Comparison of ENCODE assay signal across 9 cellular contexts in genomic region chr21:28336299-28336698, GRCh38.
DNase-seq lines count a peak whose midpoint lies in the region; ATAC-seq, FAIRE-seq and TF ChIP-seq lines count a peak whose summit lies in the region.
"Had no signal": no experiment of that assay in that cellular context is flagged by ENCODE, and none has a peak within 500 bp of the region (broad histone marks: within the 10 kb centered on the region; RNA-seq: fewer than 3 reads in every experiment).

No MANE protein-coding gene starts in this region.

- no peaks in the 10 kb centered on the region for H4K20me1 ChIP-seq in H9 (ENCODE audit: control insufficient read depth, insufficient read depth, insufficient read length)

- H2AFZ ChIP-seq in H9 (ENCODE audit: low read length), result no peak overlapping the region

- TF ChIP-seq EP300 in sigmoid colon (IDR thresholded peaks at IDR 0.05), result no peak

- no peak overlapping the region for H3K4me2 ChIP-seq in H9 (ENCODE audit: insufficient read depth, insufficient read length, low read length)

- H3K27ac ChIP-seq in H9 (ENCODE audit: insufficient read length, low read depth, low read length) (no peak overlapping the region), sigmoid colon (no peak overlapping the region)

- DNase-seq in H9, result no peak
- DNase-seq in SK-N-DZ (ENCODE audit: low spot score), result peak; percentile 35
- peak in 1 of 2 donors; percentile 3 for DNase-seq in frontal cortex (ENCODE audit: low spot score in 2 of 2)
- DNase-seq in sigmoid colon, result no peak
- DNase-seq in cortex of kidney (lab: John Stamatoyannopoulos, UW), result no peak

- no peaks in the 10 kb centered on the region for H3K27me3 Mint-ChIP-seq in H9 (ENCODE audit: low read depth)

- no peak for TF ChIP-seq POLR2A in sigmoid colon (IDR thresholded peaks at IDR 0.05)

- no peak overlapping the region for H3K4ac ChIP-seq in H9 (ENCODE audit: low read depth, low read length)

- H2BK12ac ChIP-seq in H9 (ENCODE audit: insufficient read length, low read depth, low read length), result no peak overlapping the region

- FAIRE-seq in frontal cortex (lab: Jason Lieb, UNC), result peak; percentile 95

- no peaks in the 10 kb centered on the region for H3K27me3 ChIP-seq in H9 (ENCODE audit: insufficient read depth, low read length)
- no peaks in the 10 kb centered on the region for H3K27me3 ChIP-seq in sigmoid colon

- no peak overlapping the region for H3K4me3 ChIP-seq in sigmoid colon

- no peak overlapping the region for H4K5ac ChIP-seq in H9 (ENCODE audit: insufficient read length, low read depth, low read length)

- H3K4me1 ChIP-seq in H9 (ENCODE audit: insufficient read depth, low read length) (no peaks in the 10 kb centered on the region), sigmoid colon (peaks cover 0 to 10% (median 3%) of the 10 kb centered on the region in 4 donors)

- H3T11ph ChIP-seq in H9 (ENCODE audit: low read length), result no peak overlapping the region

- no peak overlapping the region for H4K91ac ChIP-seq in H9 (ENCODE audit: insufficient read length, low read depth, low read length)

- H3K14ac ChIP-seq in H9 (ENCODE audit: insufficient read depth, low read length), result no peak overlapping the region

- H3K27ac Mint-ChIP-seq in H9, result no peak overlapping the region; a peak in 1 of 7 replicates

- H3K9ac ChIP-seq in H9 (ENCODE audit: extremely low read depth, insufficient read length, low read length), result peak overlapping the region; percentile 50

- no peak overlapping the region for H2AK5ac ChIP-seq in H9 (ENCODE audit: insufficient read length, low read length)

- H3K23ac ChIP-seq in H9 (ENCODE audit: insufficient read length, low read depth, low read length), result no peak overlapping the region

- H3K56ac ChIP-seq in H9 (ENCODE audit: insufficient read length, low read depth, low read length), result no peak overlapping the region

- no peaks in the 10 kb centered on the region for H3K9me3 ChIP-seq in H9 (ENCODE audit: control insufficient read depth, low read depth, low read length)
- no peaks in the 10 kb centered on the region for H3K9me3 ChIP-seq in sigmoid colon

- H3K36me3 ChIP-seq in sigmoid colon, result no peaks in the 10 kb centered on the region

- no peak for ATAC-seq in HG03432 (IDR thresholded peaks at IDR 0.05; ENCODE audit: unreplicated experiment)
- no peak for ATAC-seq in GM21717 (IDR thresholded peaks at IDR 0.05; ENCODE audit: unreplicated experiment)
- ATAC-seq in GM19351 (IDR thresholded peaks at IDR 0.05; ENCODE audit: unreplicated experiment), result no peak

- no CpG with 5 or more reads among the region's 3 CpGs for WGBS in H9 (ENCODE audit: extremely low coverage, insufficient read length, low lambda C conversion rate)
- WGBS in sigmoid colon, 2 donors, result 3 to 19% methylated on average over 3 of the region's 3 CpGs

- TF ChIP-seq CTCF in H9 (conservative IDR thresholded peaks at IDR 0.05) (peak; percentile 75), sigmoid colon (IDR thresholded peaks at IDR 0.05) (peak in 3 of 4 experiments; percentile 28 to 40 (median 34))

- intact Hi-C loops in sigmoid colon (cut with DNase I), result loop anchor here (2.0 to 5.0 kb wide), 4 partner anchors 284 to 1487 kb away; no protein-coding TSS in a partner anchor

- no peaks in the 10 kb centered on the region for H3K23me2 ChIP-seq in H9 (ENCODE audit: insufficient read length, low read depth, low read length, poor library complexity, severe bottlenecking)

- no peaks in the 10 kb centered on the region; a peak in 1 of 7 replicates for H3K36me3 Mint-ChIP-seq in H9 (ENCODE audit: insufficient read depth in 1 of 3, low read depth in 3 of 3)

- no peak overlapping the region for H2BK20ac ChIP-seq in H9 (ENCODE audit: low read depth, low read length, poor library complexity, severe bottlenecking)

- H2BK120ac ChIP-seq in H9 (ENCODE audit: low read depth, low read length, poor library complexity, severe bottlenecking), result no peak overlapping the region

- no peak overlapping the region for H2BK5ac ChIP-seq in H9 (ENCODE audit: insufficient read length, low read length)

- no peak overlapping the region for H4K8ac ChIP-seq in H9 (replicated peaks; ENCODE audit: insufficient read length, low read depth, low read length)

- H3K9me3 Mint-ChIP-seq in H9, result no peaks in the 10 kb centered on the region; a peak in 1 of 5 replicates

- H3K4me3 Mint-ChIP-seq in H9, result no peak overlapping the region
- H3K4me3 Mint-ChIP-seq: mesothelial cell of epicardium had no signal

- no peak overlapping the region for H2BK15ac ChIP-seq in H9 (ENCODE audit: low read depth, low read length)

- H3K79me1 ChIP-seq in H9 (ENCODE audit: insufficient read depth, low read depth, low read length, poor library complexity, severe bottlenecking), result no peaks in the 10 kb centered on the region

- H3K18ac ChIP-seq in H9 (ENCODE audit: insufficient read length, low read depth, low read length), result no peak overlapping the region

- no peaks in the 10 kb centered on the region for H3K79me2 ChIP-seq in H9 (ENCODE audit: insufficient read depth, low read length)

- peaks cover 6 to 8% of the 10 kb centered on the region in 2 experiments; a peak in 2 of 4 replicates for H3K4me1 Mint-ChIP-seq in H9
